ENCODE assay signal across 1 cellular context in the genomic region with DNA sequence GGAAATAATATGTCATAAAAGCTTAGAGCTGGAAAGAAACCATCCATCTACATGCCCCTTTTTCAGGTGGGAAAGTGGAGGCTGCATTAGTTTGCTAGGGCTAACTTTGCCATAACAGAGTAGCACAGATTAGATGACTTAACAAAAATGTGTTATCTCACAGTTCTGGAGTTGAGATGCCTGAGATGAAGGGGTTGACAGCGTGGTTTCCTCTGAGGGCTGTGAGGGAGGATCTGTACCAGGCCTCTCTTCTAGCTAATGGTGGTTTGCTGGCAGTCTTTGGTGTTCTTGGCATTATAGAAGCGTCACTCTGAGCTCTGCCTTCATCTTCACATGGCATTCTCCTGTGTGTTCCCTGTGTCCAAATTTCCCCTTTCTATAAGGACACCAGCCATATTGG.
TF ChIP-seq lines count a peak whose summit lies in the region.

No MANE protein-coding gene starts in this region.

TF ChIP-seq in K562, 482 proteins besides CTCF, POLR2A, EP300 and RAD21 (continued from another document):
- TF ChIP-seq, protein P1, sequence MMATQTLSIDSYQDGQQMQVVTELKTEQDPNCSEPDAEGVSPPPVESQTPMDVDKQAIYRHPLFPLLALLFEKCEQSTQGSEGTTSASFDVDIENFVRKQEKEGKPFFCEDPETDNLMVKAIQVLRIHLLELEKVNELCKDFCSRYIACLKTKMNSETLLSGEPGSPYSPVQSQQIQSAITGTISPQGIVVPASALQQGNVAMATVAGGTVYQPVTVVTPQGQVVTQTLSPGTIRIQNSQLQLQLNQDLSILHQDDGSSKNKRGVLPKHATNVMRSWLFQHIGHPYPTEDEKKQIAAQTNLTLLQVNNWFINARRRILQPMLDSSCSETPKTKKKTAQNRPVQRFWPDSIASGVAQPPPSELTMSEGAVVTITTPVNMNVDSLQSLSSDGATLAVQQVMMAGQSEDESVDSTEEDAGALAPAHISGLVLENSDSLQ (IDR thresholded peaks at IDR 0.05), result no peak
- TF ChIP-seq KDM2B (CRISPR knock-in tag; IDR thresholded peaks at IDR 0.05) (no peak), ZC3H11A (IDR thresholded peaks at IDR 0.05; ENCODE audit: low read depth, low read length) (no peak), ZKSCAN1 (IDR thresholded peaks at IDR 0.05; ENCODE audit: low read depth, low read length) (no peak), ARID3A (IDR thresholded peaks at IDR 0.05; ENCODE audit: borderline replicate concordance, low read depth, low read length) (no peak), ZNF316 (IDR thresholded peaks at IDR 0.05) (peak; percentile 37), RFX1 (IDR thresholded peaks at IDR 0.05) (no peak), KLF13 (tag; IDR thresholded peaks at IDR 0.05; ENCODE audit: borderline replicate concordance, low read depth) (no peak), NCOA6 (IDR thresholded peaks at IDR 0.05) (no peak), ZNF785 (CRISPR knock-in tag; IDR thresholded peaks at IDR 0.05) (no peak), MAFG (tag; conservative IDR thresholded peaks at IDR 0.05) (0 out of 2 replicates have a peak, but pooled peaks have one; percentile 21), ZNF184 (CRISPR knock-in tag; IDR thresholded peaks at IDR 0.05) (no peak), ZFP30 (CRISPR knock-in tag; IDR thresholded peaks at IDR 0.05; ENCODE audit: borderline replicate concordance) (no peak), ZKSCAN8 (CRISPR knock-in tag; IDR thresholded peaks at IDR 0.05) (no peak), GABPB2 (CRISPR knock-in tag; conservative IDR thresholded peaks at IDR 0.05) (no peak), ZNF444 (CRISPR knock-in tag; IDR thresholded peaks at IDR 0.05) (no peak), HNRNPK (IDR thresholded peaks at IDR 0.05; ENCODE audit: low read depth, low read length, poor library complexity, severe bottlenecking) (no peak), LCOR (CRISPR knock-in tag; IDR thresholded peaks at IDR 0.05) (no peak), DDX20 (tag; IDR thresholded peaks at IDR 0.05; ENCODE audit: low read depth) (no peak), E4F1 (CRISPR knock-in tag; IDR thresholded peaks at IDR 0.05; ENCODE audit: borderline replicate concordance) (no peak), ARID4B (CRISPR knock-in tag; IDR thresholded peaks at IDR 0.05) (no peak), NFE2 (IDR thresholded peaks at IDR 0.05; ENCODE audit: low read depth) (0 out of 2 replicates have a peak, but pooled peaks have one; percentile 36), HDGF (IDR thresholded peaks at IDR 0.05) (no peak), ZNF830 (CRISPR knock-in tag; IDR thresholded peaks at IDR 0.05) (no peak), ZEB2 (IDR thresholded peaks at IDR 0.05) (no peak), HNRNPH1 (optimal IDR thresholded peaks at IDR 0.05; ENCODE audit: low read depth, low read length) (no peak), RAD51 (IDR thresholded peaks at IDR 0.05; ENCODE audit: borderline replicate concordance, low read depth) (no peak), HNRNPL (IDR thresholded peaks at IDR 0.05; ENCODE audit: low read depth, low read length) (no peak), ZNF324 (CRISPR knock-in tag; IDR thresholded peaks at IDR 0.05) (no peak), ZNF311 (CRISPR knock-in tag; IDR thresholded peaks at IDR 0.05) (no peak), SMARCA4 (IDR thresholded peaks at IDR 0.05) (no peak), HEY1 (CRISPR knock-in tag; IDR thresholded peaks at IDR 0.05; ENCODE audit: borderline replicate concordance) (no peak), RBM25 (IDR thresholded peaks at IDR 0.05; ENCODE audit: low read depth, low read length, severe bottlenecking) (peak; percentile 27)
- TF ChIP-seq, protein P2, sequence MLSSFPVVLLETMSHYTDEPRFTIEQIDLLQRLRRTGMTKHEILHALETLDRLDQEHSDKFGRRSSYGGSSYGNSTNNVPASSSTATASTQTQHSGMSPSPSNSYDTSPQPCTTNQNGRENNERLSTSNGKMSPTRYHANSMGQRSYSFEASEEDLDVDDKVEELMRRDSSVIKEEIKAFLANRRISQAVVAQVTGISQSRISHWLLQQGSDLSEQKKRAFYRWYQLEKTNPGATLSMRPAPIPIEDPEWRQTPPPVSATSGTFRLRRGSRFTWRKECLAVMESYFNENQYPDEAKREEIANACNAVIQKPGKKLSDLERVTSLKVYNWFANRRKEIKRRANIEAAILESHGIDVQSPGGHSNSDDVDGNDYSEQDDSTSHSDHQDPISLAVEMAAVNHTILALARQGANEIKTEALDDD (IDR thresholded peaks at IDR 0.05), result 0 out of 2 replicates have a peak, but pooled peaks have one; percentile 38
